ENCODE assay signal across 18 cellular contexts in genomic region chr4:97317691-97318090, GRCh38.
DNase-seq lines count a peak whose midpoint lies in the region; ATAC-seq and TF ChIP-seq lines count a peak whose summit lies in the region.
"Had no signal": no experiment of that assay in that cellular context is flagged by ENCODE, and none has a peak within 500 bp of the region (broad histone marks: within the 10 kb centered on the region; RNA-seq: fewer than 3 reads in every experiment).

No MANE protein-coding gene starts in this region.

- H3K4me1 ChIP-seq in mesendoderm (ENCODE audit: control insufficient read depth, low read depth, low read length) = peaks cover 2% of the 10 kb centered on the region
- H3K4me1 ChIP-seq: Caco-2, SJCRH30 had no signal

- no peak overlapping the region for H4K8ac ChIP-seq in mesendoderm (ENCODE audit: low read depth, low read length)

- no peaks in the 10 kb centered on the region for H3K27me3 ChIP-seq in mesendoderm (ENCODE audit: insufficient read depth, low read length, poor library complexity)
- H3K27me3 ChIP-seq: SJCRH30 had no signal

- H3K27ac ChIP-seq in mesendoderm (ENCODE audit: low read depth, low read length) = no peak overlapping the region
- H3K27ac ChIP-seq: RWPE1, SJCRH30 had no signal

- no peak overlapping the region for H2BK120ac ChIP-seq in mesendoderm (ENCODE audit: low read depth, low read length)

- no peak overlapping the region for H2AK5ac ChIP-seq in mesendoderm (ENCODE audit: low read length)

- H3K4me3 Mint-ChIP-seq in natural killer cell = no peak overlapping the region
- H3K4me3 Mint-ChIP-seq: B cell; CD4-positive, CD25-positive, alpha-beta regulatory T cell had no signal

- H3K9me3 Mint-ChIP-seq in natural killer cell = peaks cover 12 to 18% of the 10 kb centered on the region in 2 donors

- ATAC-seq in natural killer cell = no peak
- ATAC-seq: GM12878, K562, PC-3 had no signal

- no peak overlapping the region for H2BK15ac ChIP-seq in mesendoderm (replicated peaks; ENCODE audit: low read depth)

- no peak overlapping the region for H3K4me3 ChIP-seq in mesendoderm (ENCODE audit: low read length)
- H3K4me3 ChIP-seq: GM12878, K562, SJCRH30 had no signal

- no peak overlapping the region for H3K18ac ChIP-seq in mesendoderm (ENCODE audit: low read length)

- no peak overlapping the region for H3K4ac ChIP-seq in mesendoderm (ENCODE audit: low read depth, low read length)

- no peaks in the 10 kb centered on the region for H3K79me1 ChIP-seq in mesendoderm (ENCODE audit: low read length)

- H3K27me3 Mint-ChIP-seq in natural killer cell (ENCODE audit: low read depth in 2 of 2) = no peaks in the 10 kb centered on the region
- H3K27me3 Mint-ChIP-seq: B cell; CD4-positive, CD25-positive, alpha-beta regulatory T cell had no signal

- no CpG with 5 or more reads among the region's 2 CpGs for WGBS in mesendoderm (ENCODE audit: extremely low coverage, insufficient coverage, low lambda C conversion rate)

- H3K23ac ChIP-seq in mesendoderm (ENCODE audit: low read length) = no peak overlapping the region

- H3K79me2 ChIP-seq in mesendoderm (ENCODE audit: control insufficient read depth, insufficient read depth, low read length) = no peaks in the 10 kb centered on the region

- H3K9ac ChIP-seq in mesendoderm (ENCODE audit: low read length) = no peak overlapping the region

- peaks cover 8% of the 10 kb centered on the region for H3K36me3 Mint-ChIP-seq in natural killer cell
- H3K36me3 Mint-ChIP-seq: CD4-positive, CD25-positive, alpha-beta regulatory T cell had no signal

- no peak overlapping the region for H4K5ac ChIP-seq in mesendoderm (ENCODE audit: low read length)

- H3K56ac ChIP-seq in mesendoderm (ENCODE audit: low read length) = no peak overlapping the region

- H3K27ac Mint-ChIP-seq in natural killer cell = no peak overlapping the region
- H3K27ac Mint-ChIP-seq: B cell; CD4-positive, CD25-positive, alpha-beta regulatory T cell had no signal

- no peaks in the 10 kb centered on the region for H3K4me1 Mint-ChIP-seq in natural killer cell
- H3K4me1 Mint-ChIP-seq: B cell; CD4-positive, CD25-positive, alpha-beta regulatory T cell had no signal

- DNase-seq in DMS79 (lab: John Stamatoyannopoulos, UW) = peak; percentile 59
- DNase-seq in NCI-H1105 treated with DMSO at 0.1 percent for 48 hours (lab: John Stamatoyannopoulos, UW) = peak; percentile 90
- peak; percentile 70 for DNase-seq in NCI-H69 (lab: John Stamatoyannopoulos, UW)
- DNase-seq in mesendoderm = peak; percentile 50
- no peak for DNase-seq in CD1c-positive myeloid dendritic cell (ENCODE audit: extremely low spot score)
- no peak for DNase-seq in activated naive CD4-positive, alpha-beta T cell treated with anti-CD3 and anti-CD28 coated beads, Interleukin-2, amount 50 U/mL, for 16 hours
- no peak for DNase-seq in natural killer cell
- DNase-seq: Caco-2; CD4-positive, CD25-positive, alpha-beta regulatory T cell; NCI-H1436 treated with DMSO at 0.1 percent for 48 hours; NCI-H2029; NCI-H510A; PC-3; SJCRH30 had no signal

- H2BK5ac ChIP-seq in mesendoderm (ENCODE audit: low read length) = no peak overlapping the region

- TF ChIP-seq CTCF in natural killer cell (IDR thresholded peaks at IDR 0.05) = no peak

- intact Hi-C loops in natural killer cell (cut with micrococcal nuclease) = no loop called here

- no peaks in the 10 kb centered on the region for H3K36me3 ChIP-seq in mesendoderm (ENCODE audit: control insufficient read depth, insufficient read depth, low read length)
- H3K36me3 ChIP-seq: SJCRH30 had no signal

- H3K4me2 ChIP-seq in mesendoderm (ENCODE audit: low read length) = no peak overlapping the region

Comparison
In these comparisons a context has a peak if more than half of its experiments do, and no peak if none do; other contexts are left out.
1. DNase-seq: peak in DMS79 (single experiment), NCI-H1105 treated with DMSO at 0.1 percent for 48 hours (single experiment), NCI-H69 (single experiment) and mesendoderm (single experiment); none in CD1c-positive myeloid dendritic cell (single experiment), activated naive CD4-positive, alpha-beta T cell treated with anti-CD3 and anti-CD28 coated beads, Interleukin-2, amount 50 U/mL, for 16 hours (single experiment) and natural killer cell (single experiment).